Comparison of ENCODE assay signal across 9 cellular contexts in the genomic region with DNA sequence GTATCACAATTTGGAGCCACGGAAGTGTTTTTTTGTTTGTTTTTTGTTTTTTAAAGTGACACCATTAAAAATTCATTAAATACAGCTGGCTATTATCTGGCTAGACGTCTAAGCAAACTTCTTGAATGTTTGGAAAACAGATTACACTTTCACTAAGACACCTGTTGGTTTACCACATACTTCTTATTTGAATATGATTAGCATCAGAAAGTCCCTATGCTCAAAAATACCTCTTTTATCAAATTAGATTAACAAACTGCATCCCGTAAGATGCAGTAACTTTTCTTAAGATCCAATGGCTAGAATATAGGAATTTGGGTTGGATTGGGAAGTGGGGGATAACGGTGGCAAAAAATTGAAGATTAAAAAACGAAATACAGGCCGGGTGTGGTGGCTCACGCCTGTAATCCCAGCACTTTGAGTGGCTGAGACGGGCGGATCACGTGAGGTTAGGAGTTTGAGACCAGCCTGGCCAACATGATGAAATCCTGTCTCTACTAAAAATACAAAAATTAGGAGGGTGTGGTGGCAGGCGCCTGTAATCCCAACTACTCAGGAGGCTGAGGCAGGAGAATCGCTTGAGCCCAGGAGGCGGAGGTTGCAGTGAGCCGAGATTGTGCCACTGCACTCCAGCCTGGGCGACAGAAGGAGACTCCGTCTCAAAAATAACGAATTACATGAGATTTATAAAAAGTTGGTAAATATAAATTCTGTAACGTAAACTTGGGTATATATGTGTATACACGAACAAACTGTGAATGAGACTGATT. TPM values are rescaled to one million over a fixed set of nuclear protein-coding genes. Genes with fewer than 3 reads are reported as not detected.
DNase-seq lines count a peak whose midpoint lies in the region; ATAC-seq and TF ChIP-seq lines count a peak whose summit lies in the region.
"Not testable (repeated sequence)": the region's sequence is repeated elsewhere in the genome, so short reads cannot be mapped to it uniquely, and the experiment has no call there.
"Had no signal": no experiment of that assay in that cellular context is flagged by ENCODE, and none has a peak within 500 bp of the region (broad histone marks: within the 10 kb centered on the region; RNA-seq: fewer than 3 reads in every experiment).

No MANE protein-coding gene starts in this region.

- peak overlapping the region; percentile 69 for H3K4me3 ChIP-seq in CD8-positive, alpha-beta memory T cell (ENCODE audit: low read length)
- H3K4me3 ChIP-seq in LNCaP clone FGC (ENCODE audit: low read depth, low read length): peak overlapping the region; percentile 76
- peak overlapping the region in 2 of 4 donors; percentile 61 to 72 for H3K4me3 ChIP-seq in adrenal gland
- H3K4me3 ChIP-seq in epithelial cell of esophagus (ENCODE audit: low read length): peak overlapping the region; percentile 98
- H3K4me3 ChIP-seq in left lung: peak overlapping the region; percentile 14 to 87
- H3K4me3 ChIP-seq in ovary: peak overlapping the region; percentile 84
- peak overlapping the region in 1 of 3 donors; percentile 71 for H3K4me3 ChIP-seq in thyroid gland (replicated peaks in 1 of 3)

- TF ChIP-seq POLR2A in adrenal gland (IDR thresholded peaks at IDR 0.05); ovary (IDR thresholded peaks at IDR 0.05); thyroid gland (IDR thresholded peaks at IDR 0.05): not testable (repeated sequence)

- TF ChIP-seq CTCF in LNCaP clone FGC (IDR thresholded peaks at IDR 0.05; ENCODE audit: control insufficient read depth, extremely low read depth, insufficient read depth); adrenal gland (IDR thresholded peaks at IDR 0.05); epithelial cell of esophagus (IDR thresholded peaks at IDR 0.05; ENCODE audit: insufficient read depth, low read depth, low read length, missing control alignments); left lung (IDR thresholded peaks at IDR 0.05); ovary (IDR thresholded peaks at IDR 0.05); thyroid gland (IDR thresholded peaks at IDR 0.05): not testable (repeated sequence)

- CTCF ChIA-PET in CD8-positive, alpha-beta memory T cell (lab: Charles Lee): interaction anchor here (0.7 to 0.9 kb wide), 3 partner anchors 13 to 535 kb away, joined by 3 read pairs; no protein-coding TSS in a partner anchor

- peak overlapping the region; percentile 99 to 100 (median 100) for H3K4me3 Mint-ChIP-seq in CD8-positive, alpha-beta memory T cell
- H3K4me3 Mint-ChIP-seq in T-helper 2 cell treated with Interferon-gamma antibody and Interleukin-4, amounts not matched to agents 5 μg/mL and 100 μg/mL, for 36 hours: peak overlapping the region; percentile 100

- H3K27ac ChIP-seq in CD8-positive, alpha-beta memory T cell (ENCODE audit: low read depth, low read length): peak overlapping the region; percentile 99
- H3K27ac ChIP-seq in adrenal gland: peak overlapping the region; percentile 64 to 99 (median 98)
- peak overlapping the region; percentile 99 to 100 for H3K27ac ChIP-seq in left lung
- peak overlapping the region; percentile 93 to 99 for H3K27ac ChIP-seq in ovary
- peak overlapping the region; percentile 97 to 100 (median 98) for H3K27ac ChIP-seq in thyroid gland

- not testable (repeated sequence) for H3K27me3 ChIP-seq in CD8-positive, alpha-beta memory T cell (ENCODE audit: insufficient read depth, low read length, poor library complexity, severe bottlenecking); adrenal gland; left lung; ovary; thyroid gland

- H3K4me1 ChIP-seq in CD8-positive, alpha-beta memory T cell (ENCODE audit: insufficient read depth, low read length): peaks cover 39% of the 10 kb centered on the region
- H3K4me1 ChIP-seq in adrenal gland (replicated peaks in 1 of 2) (peaks cover 11 to 17% of the 10 kb centered on the region in 2 donors), left lung (peaks cover 11 to 38% of the 10 kb centered on the region in 2 donors), thyroid gland (peaks cover 26 to 48% of the 10 kb centered on the region in 2 donors)
- H3K4me1 ChIP-seq in ovary (ENCODE audit: insufficient read depth): not testable (repeated sequence)

- H3K9me3 ChIP-seq in CD8-positive, alpha-beta memory T cell (ENCODE audit: low read length); adrenal gland (replicated peaks in 1 of 3); left lung; ovary; thyroid gland: not testable (repeated sequence)

- peak overlapping the region; percentile 99 to 100 (median 100) for H3K27ac Mint-ChIP-seq in CD8-positive, alpha-beta memory T cell
- H3K27ac Mint-ChIP-seq in T-helper 2 cell treated with Interferon-gamma antibody and Interleukin-4, amounts not matched to agents 5 μg/mL and 100 μg/mL, for 36 hours: peak overlapping the region; percentile 100

- H3K9me3 Mint-ChIP-seq in CD8-positive, alpha-beta memory T cell; T-helper 2 cell treated with Interferon-gamma antibody and Interleukin-4, amounts not matched to agents 5 μg/mL and 100 μg/mL, for 36 hours: not testable (repeated sequence)

- WGBS in adrenal gland, 4 donors: 63 to 67% (median 65%) methylated on average over 19 of the region's 19 CpGs
- WGBS in ovary, 3 donors: 54 to 68% (median 60%) methylated on average over 19 of the region's 19 CpGs
- WGBS in thyroid gland, 2 donors: 74 to 77% methylated on average over 19 of the region's 19 CpGs

- H3K36me3 ChIP-seq in CD8-positive, alpha-beta memory T cell (ENCODE audit: insufficient read depth, low read length); adrenal gland (replicated peaks in 1 of 2); left lung; ovary; thyroid gland: not testable (repeated sequence)

- ATAC-seq in left lung: not testable (repeated sequence)

- not testable (repeated sequence) for H3K27me3 Mint-ChIP-seq in CD8-positive, alpha-beta memory T cell; T-helper 2 cell treated with Interferon-gamma antibody and Interleukin-4, amounts not matched to agents 5 μg/mL and 100 μg/mL, for 36 hours (ENCODE audit: low read depth)

- peaks cover 0 to 37% (median 9%) of the 10 kb centered on the region in 3 donors for H3K36me3 Mint-ChIP-seq in CD8-positive, alpha-beta memory T cell
- peaks cover 33% of the 10 kb centered on the region for H3K36me3 Mint-ChIP-seq in T-helper 2 cell treated with Interferon-gamma antibody and Interleukin-4, amounts not matched to agents 5 μg/mL and 100 μg/mL, for 36 hours (ENCODE audit: low read depth)

- intact Hi-C loops in adrenal gland (cut with DNase I): loop anchor here in 1 of 2 donors (10.0 kb wide), 1 partner anchor 67 kb away; no protein-coding TSS in a partner anchor
- intact Hi-C loops in left lung (cut with DNase I); thyroid gland (cut with DNase I): not testable (repeated sequence)
- intact Hi-C loops in ovary (cut with DNase I): loop anchor here in 2 of 4 donors (5.0 kb wide), 3 partner anchors 36 to 69 kb away; no protein-coding TSS in a partner anchor

- H3K4me1 Mint-ChIP-seq in CD8-positive, alpha-beta memory T cell: peaks cover 47 to 55% (median 52%) of the 10 kb centered on the region in 3 donors
- peaks cover 38% of the 10 kb centered on the region for H3K4me1 Mint-ChIP-seq in T-helper 2 cell treated with Interferon-gamma antibody and Interleukin-4, amounts not matched to agents 5 μg/mL and 100 μg/mL, for 36 hours (ENCODE audit: low read depth)

- DNase-seq in CD8-positive, alpha-beta memory T cell; LNCaP clone FGC (ENCODE audit: low read depth); T-helper 2 cell treated with Interferon-gamma antibody and Interleukin-4, amounts not matched to agents 5 μg/mL and 100 μg/mL, for 36 hours (ENCODE audit: low spot score); adrenal gland; epithelial cell of esophagus (ENCODE audit: low read depth); left lung; ovary; thyroid gland: not testable (repeated sequence)

- not testable (repeated sequence) for TF ChIP-seq EP300 in ovary (IDR thresholded peaks at IDR 0.05)

- POLR2A ChIA-PET in CD8-positive, alpha-beta memory T cell (lab: Charles Lee): interaction anchor here (0.5 to 3.2 kb wide), 4 partner anchors 18 to 116 kb away, joined by 3 to 34 read pairs (median 8); partner anchors contain the start of gene SRSF10

RNA-seq across cellular contexts. Expression of gene PNRC2, which starts 1.4 kb away (rescaled TPM):
- 100 to 1,000 TPM; 149 to 157 TPM for total RNA-seq in CD8-positive, alpha-beta memory T cell
- 123 TPM for polyA plus RNA-seq in CD8-positive, alpha-beta memory T cell
- total RNA-seq in adrenal gland: 100 to 1,000 TPM in 7 of 8 donors, 10 to 100 TPM in 1; 57.6 to 175 (median 138) TPM
- 100 to 1,000 TPM in 1 of 3 donors, 10 to 100 TPM in 2; 72.9 to 187 (median 81.0) TPM for polyA plus RNA-seq in adrenal gland
- total RNA-seq in left lung: 100 to 1,000 TPM in 1 of 2 donors, 10 to 100 TPM in 1; 79.0 to 105 TPM
- total RNA-seq in ovary: 100 to 1,000 TPM in 3 of 7 donors, 10 to 100 TPM in 4; 72.5 to 121 (median 99.0) TPM
- polyA plus RNA-seq in ovary: 100 to 1,000 TPM in 1 of 2 donors, 10 to 100 TPM in 1; 92.4 to 119 TPM
- total RNA-seq in thyroid gland: 100 to 1,000 TPM; 147 to 211 (median 186) TPM

RNA-seq across cellular contexts. Expression of gene SRSF10, which starts 21.9 kb away (rescaled TPM):
- total RNA-seq in CD8-positive, alpha-beta memory T cell: 100 to 1,000 TPM; 190 to 199 TPM
- 111 TPM for polyA plus RNA-seq in CD8-positive, alpha-beta memory T cell
- 100 to 1,000 TPM in 6 of 8 donors, 10 to 100 TPM in 2; 65.8 to 139 (median 105) TPM for total RNA-seq in adrenal gland
- 100 to 1,000 TPM in 1 of 3 donors, 10 to 100 TPM in 2; 90.0 to 190 (median 99.0) TPM for polyA plus RNA-seq in adrenal gland
- total RNA-seq in left lung: 100 to 1,000 TPM in 1 of 2 donors, 10 to 100 TPM in 1; 84.9 to 102 TPM
- total RNA-seq in ovary: 100 to 1,000 TPM in 3 of 7 donors, 10 to 100 TPM in 4; 86.4 to 130 (median 99.1) TPM
- polyA plus RNA-seq in ovary: 10 to 100 TPM; 57.1 to 99.8 TPM
- total RNA-seq in thyroid gland: 100 to 1,000 TPM; 158 to 193 (median 172) TPM

RNA-seq across cellular contexts. Expression of gene CNR2, which starts 45.1 kb away (rescaled TPM):
- under 1 TPM; 0.18 to 0.20 TPM for total RNA-seq in CD8-positive, alpha-beta memory T cell
- polyA plus RNA-seq in CD8-positive, alpha-beta memory T cell: 5.3 TPM
- total RNA-seq in adrenal gland (under 1 TPM in 1 of 8 donors, not detected in 7; 0.09 TPM), left lung (under 1 TPM; 0.05 to 0.06 TPM), ovary (under 1 TPM in 2 of 7 donors, not detected in 5; 0.03 to 0.11 TPM), thyroid gland (under 1 TPM; 0.11 to 0.54 (median 0.31) TPM)
- polyA plus RNA-seq in adrenal gland (under 1 TPM in 1 of 3 donors, not detected in 2; 0.08 TPM), ovary (under 1 TPM in 1 of 2 donors, not detected in 1; 0.10 TPM)
- total RNA-seq: foreskin keratinocyte had no signal
- polyA plus RNA-seq: foreskin keratinocyte had no signal
